Comparison of ENCODE assay signal across 8 cellular contexts in genomic region chr1:109274533-109275476, GRCh38. TPM values are rescaled to one million over a fixed set of nuclear protein-coding genes. Genes with fewer than 3 reads are reported as not detected.
A peak's percentile ranks its signal among the peaks of the same experiment; 100 is the strongest.
DNase-seq lines count a peak whose midpoint lies in the region; TF ChIP-seq lines count a peak whose summit lies in the region.

No MANE protein-coding gene starts in this region.

- H3K4me2 ChIP-seq in parathyroid adenoma (ENCODE audit: low read length): peak overlapping the region; percentile 30

- DNase-seq in ELR (ENCODE audit: low read depth): peak; percentile 79
- DNase-seq in NCI-H69 (lab: John Stamatoyannopoulos, UW): peak; percentile 90
- peak; percentile 96 for DNase-seq in epithelial cell of esophagus (ENCODE audit: low read depth)
- no peak for DNase-seq in NK-92 (lab: John Stamatoyannopoulos, UW; ENCODE audit: unreplicated experiment)
- DNase-seq in NCI-H1436 (lab: John Stamatoyannopoulos, UW): no peak
- DNase-seq in NCI-H187 (lab: John Stamatoyannopoulos, UW): no peak
- no peak for DNase-seq in dermis blood vessel endothelial cell

- H3K4me3 ChIP-seq in epithelial cell of esophagus (ENCODE audit: low read length) (peak overlapping the region; percentile 41), parathyroid adenoma (ENCODE audit: low read depth, low read length) (no peak overlapping the region)

- no peak overlapping the region for H2AFZ ChIP-seq in parathyroid adenoma

- no peaks in the 10 kb centered on the region for H3K79me2 ChIP-seq in parathyroid adenoma

- no peak overlapping the region for H3K9ac ChIP-seq in parathyroid adenoma

- H3K4me1 ChIP-seq in parathyroid adenoma: peaks cover 3% of the 10 kb centered on the region

- H3K9me3 ChIP-seq in parathyroid adenoma (ENCODE audit: control insufficient read depth, low read length): no peaks in the 10 kb centered on the region

- no peaks in the 10 kb centered on the region for H3K36me3 ChIP-seq in parathyroid adenoma (ENCODE audit: control insufficient read depth, insufficient read depth, low read length)

- H3K27ac ChIP-seq in parathyroid adenoma: no peak overlapping the region

- no peaks in the 10 kb centered on the region for H3K27me3 ChIP-seq in parathyroid adenoma (ENCODE audit: control insufficient read depth, insufficient read depth, low read length)

- TF ChIP-seq CTCF in epithelial cell of esophagus (IDR thresholded peaks at IDR 0.05; ENCODE audit: insufficient read depth, low read depth, low read length, missing control alignments) (no peak), parathyroid adenoma (IDR thresholded peaks at IDR 0.05) (no peak)

RNA-seq across cellular contexts. Expression of gene PSRC1, which starts 8.1 kb away (rescaled TPM):
- 1.0 and 8.4 TPM in 2 replicates for total RNA-seq in dermis blood vessel endothelial cell

RNA-seq across cellular contexts. Expression of gene CELSR2, which starts 25.5 kb away (rescaled TPM):
- 1.4 and 1.8 TPM in 2 replicates for total RNA-seq in dermis blood vessel endothelial cell

RNA-seq across cellular contexts. Expression of gene MYBPHL, which starts 32.0 kb away (rescaled TPM):
- total RNA-seq in dermis blood vessel endothelial cell: not detected in 2 replicates

Comparison
In these comparisons a context has a peak if more than half of its experiments do, and no peak if none do; other contexts are left out.
1. DNase-seq: peak in ELR (single experiment), NCI-H69 (single experiment) and epithelial cell of esophagus (single experiment); none in NK-92 (single experiment), NCI-H1436 (single experiment), NCI-H187 (0 of 2) and dermis blood vessel endothelial cell (single experiment).